11 cellular contexts compared by ENCODE assay signal in the genomic region with DNA sequence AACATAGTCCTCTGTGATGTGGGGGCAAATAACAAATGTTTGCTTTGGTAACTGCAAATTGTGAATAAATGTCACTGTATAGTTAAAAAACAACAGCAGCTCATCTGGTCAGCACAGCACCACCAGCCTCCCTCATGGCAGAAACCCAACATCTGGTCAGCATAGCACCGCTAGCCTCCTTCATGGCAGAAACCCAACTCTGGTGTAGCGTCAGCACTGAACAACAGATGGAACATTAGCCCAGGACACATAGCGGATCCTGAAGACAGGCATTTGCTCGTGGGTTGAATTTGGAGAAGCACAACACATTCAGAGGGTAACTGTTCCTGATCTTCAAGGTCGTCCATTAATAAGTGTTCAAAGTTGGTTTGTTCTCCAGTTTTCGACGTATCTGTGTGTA.
DNase-seq lines count a peak whose midpoint lies in the region; ATAC-seq lines count a peak whose summit lies in the region.
"Had no signal": no experiment of that assay in that cellular context is flagged by ENCODE, and none has a peak within 500 bp of the region (broad histone marks: within the 10 kb centered on the region; RNA-seq: fewer than 3 reads in every experiment).

No MANE protein-coding gene starts in this region.

- ATAC-seq in sciatic nerve (peak; percentile 61), HG03457 (IDR thresholded peaks at IDR 0.05; ENCODE audit: unreplicated experiment) (no peak)
- ATAC-seq: naive thymus-derived CD8-positive, alpha-beta T cell had no signal

- DNase-seq in GM04504 (ENCODE audit: low read depth) (peak; percentile 29), RPMI8226 (peak; percentile 68), fibroblast of the conjunctiva (ENCODE audit: low read depth) (peak; percentile 74), sciatic nerve (ENCODE audit: low spot score) (peak; percentile 63), SKM-1 (lab: John Stamatoyannopoulos, UW; ENCODE audit: unreplicated experiment) (no peak), RKO (ENCODE audit: low spot score) (no peak), T-helper 9 cell (no peak)
- DNase-seq: HCEC 1CT; naive thymus-derived CD8-positive, alpha-beta T cell; stimulated activated CD4-positive, alpha-beta T cell treated with anti-CD3 and anti-CD28 coated beads, Interleukin-4, amount 100 ng/mL, for 24 hours had no signal

- intact Hi-C loops in sciatic nerve (cut with DNase I) = no loop called here

Comparison
In these comparisons a context has a peak if more than half of its experiments do, and no peak if none do; other contexts are left out.
1. DNase-seq: peak in GM04504 (single experiment), RPMI8226 (single experiment), fibroblast of the conjunctiva (single experiment) and sciatic nerve (single experiment); none in SKM-1 (single experiment), RKO (single experiment) and T-helper 9 cell (single experiment).